Comparison of ENCODE assay signal across 30 cellular contexts in the genomic region with DNA sequence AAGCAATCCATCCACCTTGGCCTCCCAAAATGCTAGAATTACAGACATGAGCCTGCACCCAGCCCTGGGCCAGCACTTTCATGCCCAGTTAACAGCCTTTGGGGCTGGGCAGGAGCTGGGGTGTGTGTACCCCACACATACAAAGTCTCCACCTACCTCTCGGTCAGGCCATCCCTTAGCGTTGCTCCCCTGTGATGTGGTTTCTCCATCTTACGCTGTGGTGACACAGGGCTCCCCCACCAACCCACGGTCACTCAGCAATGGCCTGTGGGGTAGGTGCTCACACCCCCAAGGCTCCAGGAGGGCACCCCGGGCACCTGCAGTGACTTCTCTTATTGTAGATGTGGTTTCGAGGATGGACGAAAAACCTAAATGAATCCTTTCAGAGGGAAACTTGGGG.
"Had no signal": no experiment of that assay in that cellular context is flagged by ENCODE, and none has a peak within 500 bp of the region (broad histone marks: within the 10 kb centered on the region; RNA-seq: fewer than 3 reads in every experiment).

No MANE protein-coding gene starts in this region.

- H3K9me3 ChIP-seq: adrenal gland, gastrocnemius medialis had no signal

- H3K27ac ChIP-seq: brain microvascular endothelial cell, foreskin keratinocyte, gastrocnemius medialis, WERI-Rb-1 had no signal

- H3K9me3 Mint-ChIP-seq: activated CD8-positive, alpha-beta T cell treated with anti-CD3 and anti-CD28 coated beads for 36 hours; activated naive CD4-positive, alpha-beta T cell treated with anti-CD3 and anti-CD28 coated beads for 36 hours; activated naive CD4-positive, alpha-beta T cell treated with anti-CD3 and anti-CD28 coated beads, Interleukin-2, amount 50 U/mL, for 24 hours; activated naive CD8-positive, alpha-beta T cell treated with anti-CD3 and anti-CD28 coated beads for 36 hours; activated naive CD8-positive, alpha-beta T cell treated with anti-CD3 and anti-CD28 coated beads, Interleukin-2, amount 50 U/mL, for 24 hours; activated T-helper 1 cell treated with anti-CD3 and anti-CD28 coated beads, Interleukin-12 subunit alpha, Interleukin-12 subunit beta, Interleukin-2, Interleukin-4 antibody, amounts not matched to agents 30 ng/mL and 10 ng/mL and 1 ng/mL, durations not matched to agents 14 hours and 24 hours and 36 hours; activated T-helper 2 cell treated with anti-CD3 and anti-CD28 coated beads, Interferon-gamma antibody, Interleukin-2, Interleukin-4, amounts not matched to agents 10 μg/mL and 5 μg/mL and 100 μg/mL, durations not matched to agents 14 hours and 24 hours and 36 hours; central memory CD8-positive, alpha-beta T cell; endodermal cell; T-helper 2 cell treated with Interferon-gamma antibody and Interleukin-4, amounts not matched to agents 5 μg/mL and 100 μg/mL, for 36 hours had no signal

- H3K27me3 Mint-ChIP-seq: activated CD8-positive, alpha-beta T cell treated with anti-CD3 and anti-CD28 coated beads for 36 hours; activated naive CD8-positive, alpha-beta T cell treated with anti-CD3 and anti-CD28 coated beads for 36 hours had no signal

- H3K4me3 Mint-ChIP-seq: activated B cell treated with CpG ODN at 0.5 μM for 24 hours; activated CD8-positive, alpha-beta T cell treated with anti-CD3 and anti-CD28 coated beads for 36 hours; activated naive CD4-positive, alpha-beta T cell treated with anti-CD3 and anti-CD28 coated beads for 36 hours; activated naive CD4-positive, alpha-beta T cell treated with anti-CD3 and anti-CD28 coated beads, Interleukin-2, amount 50 U/mL, for 24 hours; activated naive CD8-positive, alpha-beta T cell treated with anti-CD3 and anti-CD28 coated beads for 36 hours; activated naive CD8-positive, alpha-beta T cell treated with anti-CD3 and anti-CD28 coated beads, Interleukin-2, amount 50 U/mL, for 24 hours; activated T-cell treated with anti-CD3 and anti-CD28 coated beads, Interleukin-2, amount 50 U/mL, for 4 hours; activated T-helper 1 cell treated with anti-CD3 and anti-CD28 coated beads, Interleukin-12 subunit alpha, Interleukin-12 subunit beta, Interleukin-2, Interleukin-4 antibody, amounts not matched to agents 30 ng/mL and 10 ng/mL and 1 ng/mL, durations not matched to agents 14 hours and 24 hours and 36 hours; central memory CD8-positive, alpha-beta T cell; endodermal cell; T-helper 17 cell; T-helper 2 cell treated with Interferon-gamma antibody and Interleukin-4, amounts not matched to agents 5 μg/mL and 100 μg/mL, for 36 hours had no signal

- H3K4me3 ChIP-seq: adrenal gland, gastrocnemius medialis had no signal

- H3K36me3 ChIP-seq: adrenal gland, brain microvascular endothelial cell, gastrocnemius medialis, WERI-Rb-1 had no signal

- ATAC-seq: activated CD4-positive, CD25-positive, alpha-beta regulatory T cell treated with anti-CD3 and anti-CD28 coated beads, Interleukin-2, amount 50 U/mL, for 24 hours; activated CD8-positive, alpha-beta T cell treated with anti-CD3 and anti-CD28 coated beads for 36 hours; activated T-cell treated with anti-CD3 and anti-CD28 coated beads, Interleukin-2, amount 50 U/mL, for 4 hours; esophagus mucosa; foreskin keratinocyte; gastrocnemius medialis; T-helper 17 cell had no signal

- H3K27me3 ChIP-seq: adrenal gland, brain microvascular endothelial cell, foreskin keratinocyte, gastrocnemius medialis had no signal

- H3K36me3 Mint-ChIP-seq: activated naive CD4-positive, alpha-beta T cell treated with anti-CD3 and anti-CD28 coated beads, Interleukin-2, amount 50 U/mL, for 24 hours; activated naive CD8-positive, alpha-beta T cell treated with anti-CD3 and anti-CD28 coated beads for 36 hours had no signal

- H3K4me1 Mint-ChIP-seq: activated B cell treated with CpG ODN at 0.5 μM for 24 hours; activated naive CD4-positive, alpha-beta T cell treated with anti-CD3 and anti-CD28 coated beads, Interleukin-2, amount 50 U/mL, for 24 hours; activated naive CD8-positive, alpha-beta T cell treated with anti-CD3 and anti-CD28 coated beads for 36 hours; central memory CD8-positive, alpha-beta T cell; endodermal cell had no signal

- DNase-seq: activated B cell treated with CpG ODN at 0.5 μM for 24 hours; activated CD4-positive, alpha-beta T cell treated with anti-CD3 and anti-CD28 coated beads for 48 hours; activated CD4-positive, alpha-beta T cell treated with anti-CD3 and anti-CD28 coated beads, Interleukin-2, amount 50 U/mL, for 1 hour; activated CD4-positive, alpha-beta T cell treated with anti-CD3 and anti-CD28 coated beads, Interleukin-2, amount 50 U/mL, for 48 hours; activated CD8-positive, alpha-beta memory T cell treated with anti-CD3 and anti-CD28 coated beads for 24 hours; activated effector memory CD4-positive, alpha-beta T cell treated with anti-CD3 and anti-CD28 coated beads, Interleukin-2, amount 50 U/mL, for 16 hours; activated naive CD8-positive, alpha-beta T cell treated with anti-CD3 and anti-CD28 coated beads for 36 hours; activated naive CD8-positive, alpha-beta T cell treated with anti-CD3 and anti-CD28 coated beads, Interleukin-2, amount 50 U/mL, for 24 hours; activated T-cell treated with anti-CD3 and anti-CD28 coated beads, Interleukin-2, amount 50 U/mL, for 4 hours; adrenal gland; amygdala; brain microvascular endothelial cell; effector memory CD4-positive, alpha-beta T cell; endodermal cell; foreskin keratinocyte; gastrocnemius medialis; glutamatergic neuron; T-helper 1 cell; T-helper 17 cell; T1000; WERI-Rb-1 had no signal

- H3K27ac Mint-ChIP-seq: activated B cell treated with CpG ODN at 0.5 μM for 24 hours; activated CD8-positive, alpha-beta T cell treated with anti-CD3 and anti-CD28 coated beads for 36 hours; activated naive CD4-positive, alpha-beta T cell treated with anti-CD3 and anti-CD28 coated beads for 36 hours; activated naive CD4-positive, alpha-beta T cell treated with anti-CD3 and anti-CD28 coated beads, Interleukin-2, amount 50 U/mL, for 24 hours; activated naive CD8-positive, alpha-beta T cell treated with anti-CD3 and anti-CD28 coated beads for 36 hours; activated naive CD8-positive, alpha-beta T cell treated with anti-CD3 and anti-CD28 coated beads, Interleukin-2, amount 50 U/mL, for 24 hours; activated T-helper 1 cell treated with anti-CD3 and anti-CD28 coated beads, Interleukin-12 subunit alpha, Interleukin-12 subunit beta, Interleukin-2, Interleukin-4 antibody, amounts not matched to agents 30 ng/mL and 10 ng/mL and 1 ng/mL, durations not matched to agents 14 hours and 24 hours and 36 hours; activated T-helper 2 cell treated with anti-CD3 and anti-CD28 coated beads, Interferon-gamma antibody, Interleukin-2, Interleukin-4, amounts not matched to agents 10 μg/mL and 5 μg/mL and 100 μg/mL, durations not matched to agents 14 hours and 24 hours and 36 hours; endodermal cell; T-helper 17 cell; T-helper 2 cell treated with Interferon-gamma antibody and Interleukin-4, amounts not matched to agents 5 μg/mL and 100 μg/mL, for 36 hours had no signal
